ENCODE assay signal across 12 cellular contexts in the genomic region with DNA sequence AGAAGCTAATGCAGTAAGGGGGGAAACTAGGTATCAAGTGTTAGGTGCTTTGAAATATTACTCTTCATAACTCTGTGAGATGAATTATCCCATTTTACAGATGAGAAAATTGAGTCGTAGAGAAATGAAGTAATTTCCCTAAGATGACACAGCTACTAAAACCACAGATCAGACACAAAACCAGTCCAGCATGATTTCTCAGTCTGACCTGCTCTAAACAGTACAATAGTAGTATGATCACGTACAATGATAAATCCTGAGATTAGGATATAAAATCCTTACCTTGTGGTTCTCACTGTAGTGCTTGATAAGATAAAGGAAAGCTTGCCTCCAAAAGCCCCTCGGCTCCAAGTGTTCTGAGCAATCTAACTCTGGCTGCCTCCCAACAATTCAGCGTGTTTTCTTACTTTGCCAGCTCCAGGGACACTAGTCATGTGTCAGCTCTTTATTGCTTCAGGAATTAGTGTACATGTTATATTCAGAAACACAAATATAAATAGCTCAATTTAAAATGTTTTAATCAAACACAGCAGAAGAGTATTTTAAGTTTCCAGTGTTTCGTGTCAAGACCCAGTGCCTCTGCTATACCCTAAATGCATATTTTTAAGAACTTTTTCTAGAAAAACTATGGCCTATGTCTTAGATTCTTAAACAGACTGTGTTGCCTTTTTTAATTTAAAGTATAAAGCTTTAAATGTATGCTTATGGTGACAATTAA.
DNase-seq lines count a peak whose midpoint lies in the region; ATAC-seq lines count a peak whose summit lies in the region.
"Had no signal": no experiment of that assay in that cellular context is flagged by ENCODE, and none has a peak within 500 bp of the region (broad histone marks: within the 10 kb centered on the region; RNA-seq: fewer than 3 reads in every experiment).

No MANE protein-coding gene starts in this region.

- H2AFZ ChIP-seq in mesenchymal stem cell (ENCODE audit: low read depth, low read length): no peak overlapping the region

- no peak overlapping the region for H3K4me3 ChIP-seq in mesenchymal stem cell (ENCODE audit: insufficient read depth in 1 of 2, low read depth in 1 of 2, low read length in 2 of 2)
- H3K4me3 ChIP-seq: skin epidermis had no signal

- no peak overlapping the region for H3K4ac ChIP-seq in mesenchymal stem cell (ENCODE audit: low read depth in 1 of 2, low read length in 2 of 2)

- no peak overlapping the region for H3K27ac ChIP-seq in mesenchymal stem cell (ENCODE audit: low read length, poor library complexity, severe bottlenecking)
- H3K27ac ChIP-seq: skin epidermis had no signal

- WGBS in mesenchymal stem cell: 88% methylated on average over 2 of the region's 5 CpGs

- H2BK5ac ChIP-seq in mesenchymal stem cell (ENCODE audit: low read depth, low read length, poor library complexity, severe bottlenecking): no peak overlapping the region

- H3K14ac ChIP-seq in mesenchymal stem cell (ENCODE audit: low read length in 2 of 2): no peak overlapping the region

- ATAC-seq in GM19324 (IDR thresholded peaks at IDR 0.05; ENCODE audit: low FRiP score, unreplicated experiment): no peak
- ATAC-seq: activated CD8-positive, alpha-beta memory T cell treated with anti-CD3 and anti-CD28 coated beads, Interleukin-2, amount 10 ng/mL, durations not matched to agents 7 days and 5 days had no signal

- H3K36me3 ChIP-seq in mesenchymal stem cell (ENCODE audit: control insufficient read depth in 1 of 2, insufficient read depth in 2 of 2, low read depth in 1 of 2, low read length in 2 of 2): peaks cover 0 to under 1% of the 10 kb centered on the region in 2 experiments

- peaks cover 3% of the 10 kb centered on the region for H3K79me1 ChIP-seq in mesenchymal stem cell (replicated peaks; ENCODE audit: low read length, poor library complexity, severe bottlenecking)

- no peak overlapping the region for H2AK5ac ChIP-seq in mesenchymal stem cell (ENCODE audit: low read length, severe bottlenecking)

- DNase-seq in Daoy (ENCODE audit: low read depth): peak; percentile 76
- DNase-seq in NCI-H2029 treated with DMSO at 0.1 percent for 48 hours (lab: John Stamatoyannopoulos, UW): peak; percentile 73
- DNase-seq in cerebellar cortex (ENCODE audit: low spot score): peak; percentile 15
- no peak for DNase-seq in mesenchymal stem cell
- DNase-seq in activated naive CD4-positive, alpha-beta T cell (lab: John Stamatoyannopoulos, UW): no peak
- DNase-seq in stimulated activated CD4-positive, alpha-beta T cell treated with anti-CD3 and anti-CD28 coated beads, Interleukin-4, amount 100 ng/mL, for 1 hour: no peak
- DNase-seq in SHP77 (lab: John Stamatoyannopoulos, UW): no peak
- DNase-seq: activated CD8-positive, alpha-beta memory T cell treated with anti-CD3 and anti-CD28 coated beads, Interleukin-2, amount 10 ng/mL, durations not matched to agents 7 days and 5 days; DND-41; KG1 had no signal

- no peak overlapping the region for H4K91ac ChIP-seq in mesenchymal stem cell (ENCODE audit: low read length)

- no peaks in the 10 kb centered on the region for H3K27me3 ChIP-seq in mesenchymal stem cell (ENCODE audit: control insufficient read depth in 1 of 2, insufficient read depth in 1 of 2, low read length in 2 of 2)

- H2BK120ac ChIP-seq in mesenchymal stem cell (ENCODE audit: low read depth, low read length): no peak overlapping the region

- H3K18ac ChIP-seq in mesenchymal stem cell (ENCODE audit: low read depth in 1 of 2, low read length in 2 of 2): no peak overlapping the region

- no peak overlapping the region for H3K4me2 ChIP-seq in mesenchymal stem cell (ENCODE audit: low read length, poor library complexity, severe bottlenecking)

- H3K23ac ChIP-seq in mesenchymal stem cell (ENCODE audit: low read length in 2 of 2): no peak overlapping the region

- no peak overlapping the region for H4K8ac ChIP-seq in mesenchymal stem cell (ENCODE audit: low read length)

- no peak overlapping the region for H2BK15ac ChIP-seq in mesenchymal stem cell (ENCODE audit: low read depth, poor library complexity, severe bottlenecking)

- H3K9me3 ChIP-seq in mesenchymal stem cell (ENCODE audit: control insufficient read depth, low read length): no peaks in the 10 kb centered on the region

- H2BK12ac ChIP-seq in mesenchymal stem cell (ENCODE audit: low read length in 2 of 2): no peak overlapping the region

- peak overlapping the region; percentile 22 for H3K9ac ChIP-seq in mesenchymal stem cell (ENCODE audit: low read length)

- no peaks in the 10 kb centered on the region for H3K4me1 ChIP-seq in mesenchymal stem cell (ENCODE audit: control insufficient read depth, insufficient read depth, low read depth, low read length)

Comparison
In these comparisons a context has a peak if more than half of its experiments do, and no peak if none do; other contexts are left out.
1. DNase-seq: peak in Daoy (single experiment), NCI-H2029 treated with DMSO at 0.1 percent for 48 hours (single experiment) and cerebellar cortex (single experiment); none in mesenchymal stem cell (single experiment), activated naive CD4-positive, alpha-beta T cell (0 of 4), stimulated activated CD4-positive, alpha-beta T cell treated with anti-CD3 and anti-CD28 coated beads, Interleukin-4, amount 100 ng/mL, for 1 hour (single experiment) and SHP77 (0 of 2).